ENCODE assay signal across 1 cellular context in genomic region chr17:62206550-62206949, GRCh38.
TF ChIP-seq lines count a peak whose summit lies in the region.

No MANE protein-coding gene starts in this region.

TF ChIP-seq in H1, 55 proteins besides CTCF, POLR2A, EP300 and RAD21 (continued from another document):
- TF ChIP-seq CHD7 (IDR thresholded peaks at IDR 0.05; ENCODE audit: insufficient replicate concordance, low read length) (no peak), TAF7 (optimal IDR thresholded peaks at IDR 0.05; ENCODE audit: borderline replicate concordance, low read depth, low read length) (no peak), JUND (IDR thresholded peaks at IDR 0.05; ENCODE audit: low read length) (no peak), BACH1 (IDR thresholded peaks at IDR 0.05; ENCODE audit: low read length) (no peak), BCL11A (IDR thresholded peaks at IDR 0.05; ENCODE audit: low read depth in 2 of 2, low read length in 2 of 2) (no peak), CTBP2 (IDR thresholded peaks at IDR 0.05; ENCODE audit: borderline replicate concordance, insufficient read depth, insufficient read length, low read length) (no peak), CREB1 (IDR thresholded peaks at IDR 0.05) (no peak)
